Comparison of ENCODE assay signal across 27 cellular contexts in the genomic region with DNA sequence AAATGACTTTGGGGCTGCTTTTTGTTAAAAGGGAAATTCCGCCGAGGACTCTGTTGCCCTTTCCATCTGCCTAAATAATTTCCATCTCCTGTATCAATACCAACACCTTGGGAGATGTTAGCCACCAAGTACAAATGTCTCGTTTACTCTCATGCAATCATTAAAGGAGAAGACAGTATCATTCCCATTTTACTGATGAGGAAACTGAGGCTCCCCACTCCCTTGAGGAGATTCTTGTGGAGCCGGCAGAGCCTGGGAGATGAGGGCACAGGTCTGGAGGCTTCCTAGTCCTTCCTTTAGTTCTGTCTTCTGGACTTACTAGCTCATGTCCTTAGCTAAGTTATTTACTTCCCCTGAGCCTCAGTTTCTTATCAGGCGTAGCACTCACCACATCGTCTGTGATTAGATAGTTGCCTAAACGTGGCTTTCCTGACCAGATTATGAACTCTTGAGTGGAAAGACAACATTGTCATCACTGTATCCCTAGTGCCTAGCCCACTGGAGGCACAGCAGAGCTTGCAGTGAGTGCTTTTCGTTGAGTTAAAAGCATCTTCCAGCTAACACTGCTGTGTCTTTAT.
"Had no signal": no experiment of that assay in that cellular context is flagged by ENCODE, and none has a peak within 500 bp of the region (broad histone marks: within the 10 kb centered on the region; RNA-seq: fewer than 3 reads in every experiment).

No MANE protein-coding gene starts in this region.

- H3K4me1 Mint-ChIP-seq: activated B cell treated with CpG ODN at 0.5 μM for 24 hours; activated CD4-positive, alpha-beta T cell treated with anti-CD3 and anti-CD28 coated beads for 36 hours; activated naive CD4-positive, alpha-beta T cell treated with anti-CD3 and anti-CD28 coated beads, Interleukin-2, amount 10 ng/mL, durations not matched to agents 7 days and 5 days; brain had no signal

- FAIRE-seq: colon, endothelial cell of umbilical vein, islet of Langerhans had no signal

- H3K4me3 ChIP-seq: dorsolateral prefrontal cortex, esophagus muscularis mucosa, gastroesophageal sphincter, right lobe of liver, skin epidermis, tibial artery had no signal

- H2AFZ ChIP-seq: parathyroid adenoma had no signal

- H3K36me3 Mint-ChIP-seq: activated naive CD4-positive, alpha-beta T cell treated with anti-CD3 and anti-CD28 coated beads, Interleukin-2, amount 10 ng/mL, durations not matched to agents 7 days and 5 days; brain had no signal

- H3K36me3 ChIP-seq: esophagus muscularis mucosa, gastroesophageal sphincter, right lobe of liver, tibial artery had no signal

- H3K27me3 Mint-ChIP-seq: activated B cell treated with CpG ODN at 0.5 μM for 24 hours; activated CD4-positive, alpha-beta T cell treated with anti-CD3 and anti-CD28 coated beads for 36 hours; activated naive CD8-positive, alpha-beta T cell treated with anti-CD3 and anti-CD28 coated beads, Interleukin-2, amount 50 U/mL, for 24 hours; central memory CD8-positive, alpha-beta T cell; effector memory CD8-positive, alpha-beta T cell; stimulated activated naive CD8-positive, alpha-beta T cell treated with anti-CD3 and anti-CD28 coated beads, Interleukin-15, Interleukin-2, amounts not matched to agents 100 ng/mL and 50 ng/mL, for 24 hours had no signal

- H3K9me3 ChIP-seq: esophagus muscularis mucosa, gastroesophageal sphincter, right lobe of liver, tibial artery had no signal

- H3K4me3 Mint-ChIP-seq: activated B cell treated with CpG ODN at 0.5 μM for 24 hours; activated CD4-positive, alpha-beta T cell treated with anti-CD3 and anti-CD28 coated beads for 36 hours; activated naive CD4-positive, alpha-beta T cell treated with anti-CD3 and anti-CD28 coated beads, Interleukin-2, amount 10 ng/mL, durations not matched to agents 7 days and 5 days; activated naive CD8-positive, alpha-beta T cell treated with anti-CD3 and anti-CD28 coated beads, Interleukin-2, amount 50 U/mL, for 24 hours; brain; central memory CD8-positive, alpha-beta T cell; effector memory CD8-positive, alpha-beta T cell; nephron progenitor cell; stimulated activated naive CD8-positive, alpha-beta T cell treated with anti-CD3 and anti-CD28 coated beads, Interleukin-15, Interleukin-2, amounts not matched to agents 100 ng/mL and 50 ng/mL, for 24 hours had no signal

- H3K27me3 ChIP-seq: dorsolateral prefrontal cortex, esophagus muscularis mucosa, gastroesophageal sphincter, right lobe of liver, tibial artery had no signal

- H3K27ac ChIP-seq: dorsolateral prefrontal cortex, esophagus muscularis mucosa, gastroesophageal sphincter, parathyroid adenoma, right lobe of liver, tibial artery had no signal

- H3K9ac ChIP-seq: parathyroid adenoma had no signal

- H3K9me3 Mint-ChIP-seq: central memory CD8-positive, alpha-beta T cell; effector memory CD8-positive, alpha-beta T cell; stimulated activated naive CD8-positive, alpha-beta T cell treated with anti-CD3 and anti-CD28 coated beads, Interleukin-15, Interleukin-2, amounts not matched to agents 100 ng/mL and 50 ng/mL, for 24 hours had no signal

- H3K4me1 ChIP-seq: right lobe of liver had no signal

- H3K27ac Mint-ChIP-seq: activated B cell treated with CpG ODN at 0.5 μM for 24 hours; activated CD4-positive, alpha-beta T cell treated with anti-CD3 and anti-CD28 coated beads for 36 hours; activated naive CD4-positive, alpha-beta T cell treated with anti-CD3 and anti-CD28 coated beads, Interleukin-2, amount 10 ng/mL, durations not matched to agents 7 days and 5 days; activated naive CD8-positive, alpha-beta T cell treated with anti-CD3 and anti-CD28 coated beads, Interleukin-2, amount 50 U/mL, for 24 hours; brain; nephron progenitor cell; stimulated activated naive CD8-positive, alpha-beta T cell treated with anti-CD3 and anti-CD28 coated beads, Interleukin-15, Interleukin-2, amounts not matched to agents 100 ng/mL and 50 ng/mL, for 24 hours had no signal

- ATAC-seq: activated CD4-positive, alpha-beta T cell treated with anti-CD3 and anti-CD28 coated beads for 36 hours; activated naive CD8-positive, alpha-beta T cell treated with anti-CD3 and anti-CD28 coated beads, Interleukin-2, amount 50 U/mL, for 24 hours; effector memory CD8-positive, alpha-beta T cell; gastroesophageal sphincter; left ventricle myocardium superior had no signal

- H3K79me2 ChIP-seq: parathyroid adenoma had no signal

- DNase-seq: activated B cell treated with CpG ODN at 0.5 μM for 24 hours; activated CD4-positive, alpha-beta T cell treated with anti-CD3 and anti-CD28 coated beads for 36 hours; activated CD4-positive, alpha-beta T cell treated with anti-CD3 and anti-CD28 coated beads, Interleukin-2, amount 50 U/mL, for 48 hours; activated naive CD4-positive, alpha-beta T cell treated with anti-CD3 and anti-CD28 coated beads, Interleukin-2, amount 10 ng/mL, durations not matched to agents 7 days and 5 days; activated naive CD8-positive, alpha-beta T cell treated with anti-CD3 and anti-CD28 coated beads, Interleukin-2, amount 50 U/mL, for 24 hours; activated T-cell treated with anti-CD3 and anti-CD28 coated beads, Interleukin-2, amount 50 U/mL, for 48 hours; dorsolateral prefrontal cortex; effector memory CD8-positive, alpha-beta T cell; head of caudate nucleus; hypothalamus; left ventricle myocardium superior; nephron progenitor cell; right lobe of liver; stimulated activated CD4-positive, alpha-beta T cell treated with anti-CD3 and anti-CD28 coated beads, Interleukin-1b, Interleukin-23, amount 100 ng/mL, for 48 hours; substantia nigra; SW 1271; tibial artery had no signal
